Comparison of ENCODE assay signal across 29 cellular contexts in genomic region chr7:23383225-23383624, GRCh38.
DNase-seq lines count a peak whose midpoint lies in the region; ATAC-seq, FAIRE-seq and TF ChIP-seq lines count a peak whose summit lies in the region.
"Had no signal": no experiment of that assay in that cellular context is flagged by ENCODE, and none has a peak within 500 bp of the region (broad histone marks: within the 10 kb centered on the region; RNA-seq: fewer than 3 reads in every experiment).

No MANE protein-coding gene starts in this region.

- intact Hi-C loops in PC-3 (cut with micrococcal nuclease): no loop called here
- intact Hi-C loops in psoas muscle (cut with DNase I): no loop called here

- FAIRE-seq in H54 (lab: Jason Lieb, UNC): peak; percentile 61
- FAIRE-seq in RCC 7860 (lab: Jason Lieb, UNC): no peak
- FAIRE-seq: G401.6, HTR-8/SVneo had no signal

- BruUV-seq in PC-3 (replicated peaks; lab: Mats Ljungman, UMichigan): no TSS peak

- no peak overlapping the region for H3K9ac ChIP-seq in PC-3 (ENCODE audit: low read length)

- H3K4me1 ChIP-seq in PC-3 (ENCODE audit: insufficient read depth, low read length) (peaks cover 13% of the 10 kb centered on the region), psoas muscle (no peaks in the 10 kb centered on the region)
- H3K4me1 ChIP-seq: gastroesophageal sphincter, left ventricle myocardium inferior, Peyer's patch, sigmoid colon, transverse colon had no signal

- H3K36me3 ChIP-seq in PC-3 (ENCODE audit: low read depth, low read length) (no peaks in the 10 kb centered on the region), psoas muscle (ENCODE audit: insufficient read depth in 1 of 2, low read depth in 1 of 2) (no peaks in the 10 kb centered on the region)
- H3K36me3 ChIP-seq: gastroesophageal sphincter, left ventricle myocardium inferior, Peyer's patch, sigmoid colon, transverse colon had no signal

- 88 to 94% (median 91%) methylated on average over 2 of the region's 2 CpGs for WGBS in psoas muscle, 3 donors

- CTCF ChIA-PET in PC-3 (lab: Charles Lee): no interaction called here

- H3K4me1 Mint-ChIP-seq in osteocyte (ENCODE audit: unreplicated experiment): peaks cover 25% of the 10 kb centered on the region
- H3K4me1 Mint-ChIP-seq: T-helper 17 cell had no signal

- peak overlapping the region; percentile 36 for H3K27ac Mint-ChIP-seq in osteocyte (ENCODE audit: unreplicated experiment)
- H3K27ac Mint-ChIP-seq: activated CD4-positive, alpha-beta T cell treated with anti-CD3 and anti-CD28 coated beads, Interleukin-2, amount 10 ng/mL, durations not matched to agents 24 days and 14 days; activated CD8-positive, alpha-beta memory T cell treated with anti-CD3 and anti-CD28 coated beads, Interleukin-2, amount 10 ng/mL, durations not matched to agents 7 days and 5 days; CD4-positive, alpha-beta T cell; natural killer cell treated with Interleukin-12 subunit alpha and Interleukin-12 subunit beta and Interleukin-15 and Interleukin-18, amount 100 ng/mL, for 72 hours; T-helper 17 cell had no signal

- no peak for TF ChIP-seq POLR2A in H54 (IDR thresholded peaks at IDR 0.05; ENCODE audit: low read depth, low read length)

- H2AFZ ChIP-seq in PC-3 (ENCODE audit: low read length): no peak overlapping the region

- peaks cover 17% of the 10 kb centered on the region for H3K36me3 Mint-ChIP-seq in osteocyte (ENCODE audit: unreplicated experiment)
- H3K36me3 Mint-ChIP-seq: activated CD8-positive, alpha-beta memory T cell treated with anti-CD3 and anti-CD28 coated beads, Interleukin-2, amount 10 ng/mL, durations not matched to agents 7 days and 5 days; natural killer cell treated with Interleukin-12 subunit alpha and Interleukin-12 subunit beta and Interleukin-15 and Interleukin-18, amount 100 ng/mL, for 72 hours had no signal

- H3K9me3 ChIP-seq in PC-3 (ENCODE audit: low read length) (no peaks in the 10 kb centered on the region), psoas muscle (no peaks in the 10 kb centered on the region)
- H3K9me3 ChIP-seq: gastroesophageal sphincter, left ventricle myocardium inferior, Peyer's patch, sigmoid colon, transverse colon had no signal

- H4K20me1 ChIP-seq in PC-3 (ENCODE audit: low read length): no peaks in the 10 kb centered on the region

- H3K4me3 Mint-ChIP-seq in osteocyte (ENCODE audit: unreplicated experiment): no peak overlapping the region
- H3K4me3 Mint-ChIP-seq: activated CD4-positive, alpha-beta T cell treated with anti-CD3 and anti-CD28 coated beads, Interleukin-2, amount 10 ng/mL, durations not matched to agents 24 days and 14 days; activated CD8-positive, alpha-beta memory T cell treated with anti-CD3 and anti-CD28 coated beads, Interleukin-2, amount 10 ng/mL, durations not matched to agents 7 days and 5 days; CD4-positive, alpha-beta T cell; natural killer cell treated with Interleukin-12 subunit alpha and Interleukin-12 subunit beta and Interleukin-15 and Interleukin-18, amount 100 ng/mL, for 72 hours; T-helper 17 cell had no signal

- POLR2A ChIA-PET in PC-3 (lab: Charles Lee; ENCODE audit: unreplicated experiment): no interaction called here

- H3K79me2 ChIP-seq in PC-3 (ENCODE audit: low read length): no peaks in the 10 kb centered on the region

- ATAC-seq in PC-3 (peak; percentile 85), psoas muscle (no peak)
- ATAC-seq: activated CD8-positive, alpha-beta memory T cell treated with anti-CD3 and anti-CD28 coated beads, Interleukin-2, amount 10 ng/mL, durations not matched to agents 7 days and 5 days; gastroesophageal sphincter; natural killer cell treated with Interleukin-12 subunit alpha and Interleukin-12 subunit beta and Interleukin-15 and Interleukin-18, amount 100 ng/mL, for 72 hours; T-helper 17 cell had no signal

- no peak for TF ChIP-seq CTCF in PC-3 (conservative IDR thresholded peaks at IDR 0.05; ENCODE audit: low read depth, low read length)
- no peak for TF ChIP-seq CTCF in choroid plexus epithelial cell (conservative IDR thresholded peaks at IDR 0.05; ENCODE audit: low read depth, low read length)
- TF ChIP-seq CTCF in osteocyte (IDR thresholded peaks at IDR 0.05): no peak
- TF ChIP-seq CTCF in psoas muscle (IDR thresholded peaks at IDR 0.05): no peak

- H3K4me3 ChIP-seq in PC-3 (ENCODE audit: low read length) (no peak overlapping the region), choroid plexus epithelial cell (ENCODE audit: low read depth, low read length) (no peak overlapping the region), psoas muscle (no peak overlapping the region)
- H3K4me3 ChIP-seq: gastroesophageal sphincter, left ventricle myocardium inferior, Peyer's patch, sigmoid colon, transverse colon had no signal

- DNase-seq in H54 (ENCODE audit: insufficient read length, low spot score) (no peak), PC-3 (peak; percentile 55), choroid plexus epithelial cell (ENCODE audit: low read depth) (peak; percentile 69), osteocyte (ENCODE audit: extremely low spot score, unreplicated experiment) (no peak), RCC 7860 (ENCODE audit: low spot score) (no peak), psoas muscle (no peak)
- no peak for DNase-seq in activated CD8-positive, alpha-beta memory T cell treated with anti-CD3 and anti-CD28 coated beads for 24 hours
- DNase-seq: activated CD4-positive, alpha-beta T cell treated with anti-CD3 and anti-CD28 coated beads, Interleukin-2, amount 10 ng/mL, durations not matched to agents 24 days and 14 days; activated CD8-positive, alpha-beta memory T cell treated with anti-CD3 and anti-CD28 coated beads, Interleukin-2, amount 10 ng/mL, durations not matched to agents 7 days and 5 days; activated naive CD4-positive, alpha-beta T cell treated with anti-CD3 and anti-CD28 coated beads, Interleukin-2, amount 50 U/mL, for 16 hours; anterior cingulate cortex; CD4-positive, alpha-beta T cell; cerebellar nuclear complex; hypothalamus; Karpas-422; left ventricle myocardium inferior; NCI-H187; NCI-H2171 treated with DMSO at 0.1 percent for 48 hours; NCI-H524 treated with DMSO at 0.1 percent for 48 hours; Peyer's patch; posterior cingulate gyrus; sigmoid colon; T-helper 17 cell; transverse colon had no signal

- H3K27me3 Mint-ChIP-seq in osteocyte (ENCODE audit: unreplicated experiment): no peaks in the 10 kb centered on the region

- H3F3A ChIP-seq in PC-3 (ENCODE audit: low read length, unreplicated experiment): no peaks in the 10 kb centered on the region

- no peaks in the 10 kb centered on the region for H3K9me3 Mint-ChIP-seq in osteocyte (ENCODE audit: unreplicated experiment)
- H3K9me3 Mint-ChIP-seq: activated CD4-positive, alpha-beta T cell treated with anti-CD3 and anti-CD28 coated beads, Interleukin-2, amount 10 ng/mL, durations not matched to agents 24 days and 14 days; CD4-positive, alpha-beta T cell; natural killer cell treated with Interleukin-12 subunit alpha and Interleukin-12 subunit beta and Interleukin-15 and Interleukin-18, amount 100 ng/mL, for 72 hours had no signal

- H3K27ac ChIP-seq in PC-3 (ENCODE audit: low read length) (no peak overlapping the region), psoas muscle (no peak overlapping the region)
- H3K27ac ChIP-seq: epithelial cell of prostate, gastroesophageal sphincter, left ventricle myocardium inferior, Peyer's patch, sigmoid colon, transverse colon had no signal

- no peaks in the 10 kb centered on the region for H3K9me2 ChIP-seq in PC-3 (replicated peaks; ENCODE audit: low read length)

- H3K27me3 ChIP-seq in PC-3 (ENCODE audit: low read length): no peaks in the 10 kb centered on the region
- peaks cover 0 to 3% (median 0%) of the 10 kb centered on the region in 3 donors for H3K27me3 ChIP-seq in psoas muscle (ENCODE audit: insufficient read depth in 3 of 3, low read length in 2 of 3)
- H3K27me3 ChIP-seq: Peyer's patch, sigmoid colon, transverse colon had no signal

- H3K4me2 ChIP-seq in PC-3 (ENCODE audit: low read length): no peak overlapping the region

Comparison
In these comparisons a context has a peak if more than half of its experiments do, and no peak if none do; other contexts are left out.
1. DNase-seq: peak in PC-3 (single experiment) and choroid plexus epithelial cell (single experiment); none in H54 (single experiment), osteocyte (single experiment), activated CD8-positive, alpha-beta memory T cell treated with anti-CD3 and anti-CD28 coated beads for 24 hours (single experiment), RCC 7860 (single experiment) and psoas muscle (0 of 2).